8 cellular contexts compared by ENCODE assay signal in genomic region chr1:36323636-36324321, GRCh38. TPM values are rescaled to one million over a fixed set of nuclear protein-coding genes. Genes with fewer than 3 reads are reported as not detected.
A peak's percentile ranks its signal among the peaks of the same experiment; 100 is the strongest.
DNase-seq lines count a peak whose midpoint lies in the region; ATAC-seq and TF ChIP-seq lines count a peak whose summit lies in the region.

Gene EVA1B, minus strand, starts transcription at chr1:36323645. Its CDS starts 608 bp downstream, at chr1:36323037.

- H3K36me3 Mint-ChIP-seq in effector memory CD8-positive, alpha-beta T cell (ENCODE audit: insufficient read depth) = peaks cover 16% of the 10 kb centered on the region

- H3K27me3 Mint-ChIP-seq in effector memory CD8-positive, alpha-beta T cell = no peaks in the 10 kb centered on the region

- peaks cover 21 to 23% of the 10 kb centered on the region in 2 donors for H3K4me1 Mint-ChIP-seq in effector memory CD8-positive, alpha-beta T cell (ENCODE audit: low read depth in 2 of 2)

- 1 to 3% methylated on average over 30 to 33 of the region's 35 CpGs for WGBS in lung, 2 donors

- H3K4me3 Mint-ChIP-seq in effector memory CD8-positive, alpha-beta T cell = peak within 1 kb of the TSS; percentile 81 to 82

- no peaks in the 10 kb centered on the region for H3K9me3 ChIP-seq in KOPT-K1 (ENCODE audit: insufficient read depth, low read length, poor library complexity, severe bottlenecking)
- H3K9me3 ChIP-seq in WERI-Rb-1 (ENCODE audit: severe bottlenecking) = no peaks in the 10 kb centered on the region
- no peaks in the 10 kb centered on the region for H3K9me3 ChIP-seq in lung (ENCODE audit: control insufficient read depth in 2 of 2, insufficient read depth in 1 of 2, low read length in 1 of 2)
- no peaks in the 10 kb centered on the region for H3K9me3 ChIP-seq in stomach smooth muscle (ENCODE audit: control insufficient read depth in 2 of 2, low read length in 2 of 2)

- H3K9me3 Mint-ChIP-seq in effector memory CD8-positive, alpha-beta T cell = no peaks in the 10 kb centered on the region

- H3K36me3 ChIP-seq in KOPT-K1 (ENCODE audit: insufficient read depth, low read length) (no peaks in the 10 kb centered on the region), WERI-Rb-1 (no peaks in the 10 kb centered on the region), lung (ENCODE audit: control insufficient read depth in 2 of 2, insufficient read depth in 2 of 2, low read length in 2 of 2) (peaks cover 0 to 7% of the 10 kb centered on the region in 2 donors), stomach smooth muscle (ENCODE audit: control insufficient read depth in 2 of 2, insufficient read depth in 2 of 2, low read length in 2 of 2) (no peaks in the 10 kb centered on the region)

- DNase-seq in SHP77 (lab: John Stamatoyannopoulos, UW) (peak; percentile 17 to 45), SHP77 treated with DMSO at 0.1 percent for 48 hours (lab: John Stamatoyannopoulos, UW) (no peak), WERI-Rb-1 (peak; percentile 65), lung (ENCODE audit: low spot score) (peak; percentile 67), occipital lobe (lab: John Stamatoyannopoulos, UW) (no peak)
- peak in 2 of 3 experiments; percentile 15 to 29 for DNase-seq in effector memory CD8-positive, alpha-beta T cell

- H3K4me1 ChIP-seq in lung (ENCODE audit: control insufficient read depth in 2 of 2, insufficient read depth in 2 of 2, low read length in 2 of 2) = peaks cover 0 to 22% of the 10 kb centered on the region in 2 donors
- H3K4me1 ChIP-seq in stomach smooth muscle (ENCODE audit: control insufficient read depth, insufficient read depth, low read length) = peaks cover 29% of the 10 kb centered on the region

- peak within 1 kb of the TSS; percentile 76 for H3K9ac ChIP-seq in stomach smooth muscle (ENCODE audit: low read length in 2 of 2)

- H3K4me3 ChIP-seq in WERI-Rb-1 (ENCODE audit: low read depth, low read length) (peak within 1 kb of the TSS; percentile 37), lung (peak within 1 kb of the TSS; percentile 63), stomach smooth muscle (ENCODE audit: low read length in 2 of 2) (peak within 1 kb of the TSS; percentile 72 to 77)

- H3K27me3 ChIP-seq in WERI-Rb-1 (ENCODE audit: insufficient read depth, low read depth, severe bottlenecking) (no peaks in the 10 kb centered on the region), lung (ENCODE audit: control insufficient read depth, insufficient read depth) (no peaks in the 10 kb centered on the region), stomach smooth muscle (ENCODE audit: control insufficient read depth in 1 of 2, insufficient read depth in 2 of 2, low read length in 2 of 2) (no peaks in the 10 kb centered on the region)

- peak; percentile 52 for ATAC-seq in effector memory CD8-positive, alpha-beta T cell (replicated peaks)
- peak; percentile 35 for ATAC-seq in lung (ENCODE audit: insufficient read depth, low FRiP score)

- peak within 1 kb of the TSS; percentile 1 for H3K27ac ChIP-seq in KOPT-K1 (ENCODE audit: low read depth, low read length, poor library complexity, severe bottlenecking)
- H3K27ac ChIP-seq in WERI-Rb-1 = no peak within 1 kb of the TSS
- H3K27ac ChIP-seq in lung (ENCODE audit: low read depth in 1 of 2, low read length in 1 of 2) = peak within 1 kb of the TSS; percentile 72 to 84
- H3K27ac ChIP-seq in stomach smooth muscle (ENCODE audit: low read length) = peak within 1 kb of the TSS; percentile 70

- TF ChIP-seq CTCF in WERI-Rb-1 (IDR thresholded peaks at IDR 0.05; ENCODE audit: low read depth, low read length) (no peak), lung (IDR thresholded peaks at IDR 0.05; ENCODE audit: control extremely low read depth, extremely low read depth) (no peak)

- H3K27ac Mint-ChIP-seq in effector memory CD8-positive, alpha-beta T cell = peak within 1 kb of the TSS; percentile 41 to 79

RNA-seq across cellular contexts. Expression of gene EVA1B, which starts in this region (rescaled TPM):
- 10 to 100 TPM; 31.2 to 33.5 TPM for total RNA-seq in lung
- 10 to 100 TPM; 33.9 to 59.5 TPM for polyA plus RNA-seq in lung
- total RNA-seq in occipital lobe = 4.5 TPM

Comparison
In these comparisons a context has a peak if more than half of its experiments do, and no peak if none do; other contexts are left out.
1. DNase-seq: peak in SHP77 (2 of 2), WERI-Rb-1 (single experiment), effector memory CD8-positive, alpha-beta T cell (2 of 3) and lung (single experiment); none in SHP77 treated with DMSO at 0.1 percent for 48 hours (single experiment) and occipital lobe (single experiment).
2. Peak in every context shown above with its lines, with median percentiles within 50 percentile points of each other: H3K4me3 ChIP-seq.